ENCODE assay signal across 8 cellular contexts in the genomic region with DNA sequence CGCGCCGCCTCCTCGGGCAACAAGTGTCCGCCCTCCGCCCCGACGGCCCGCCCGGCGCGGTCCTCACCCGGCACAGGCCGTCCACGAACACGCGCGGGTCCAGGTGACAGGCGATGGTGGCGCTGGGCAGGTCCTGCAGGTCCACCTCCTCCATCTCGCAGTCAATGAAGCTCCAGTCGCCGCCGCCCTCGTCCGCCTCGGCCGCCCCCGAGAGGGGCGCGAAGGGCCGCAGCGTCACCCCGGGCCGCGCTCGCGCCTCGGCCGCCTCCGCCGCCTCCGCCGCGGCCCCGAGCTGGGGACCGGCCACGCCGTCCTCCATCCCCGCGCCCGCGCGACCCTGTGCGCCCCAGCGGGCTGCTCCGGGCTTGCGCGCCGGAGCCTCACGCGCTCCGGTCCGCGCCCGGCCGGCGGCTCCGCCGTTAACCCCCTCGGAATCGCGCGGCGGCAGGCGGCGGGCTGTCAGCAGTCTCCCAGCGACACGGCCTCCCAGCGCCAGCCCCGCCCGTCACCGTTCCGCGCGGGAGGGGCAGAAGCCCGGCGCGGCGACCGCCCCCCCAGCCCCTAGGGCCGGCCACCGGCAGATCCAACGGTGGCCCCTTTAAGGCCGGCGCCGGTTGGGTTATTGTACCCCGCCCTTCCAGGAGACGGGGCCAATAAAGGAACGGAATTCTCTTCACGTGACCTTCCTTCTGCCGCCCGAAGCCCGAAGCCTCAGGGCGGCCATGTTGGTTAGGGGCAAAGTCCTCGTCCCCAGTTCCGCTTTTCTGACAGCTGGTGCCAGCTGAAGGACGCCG. TPM values are rescaled to one million over a fixed set of nuclear protein-coding genes. Genes with fewer than 3 reads are reported as not detected.
DNase-seq lines count a peak whose midpoint lies in the region; ATAC-seq and TF ChIP-seq lines count a peak whose summit lies in the region.

Gene RCAN1 (minus strand): TSS at position 421 of the 794 bp plus-strand sequence. CDS start 102 bp downstream, at position 319.

- intact Hi-C loops in heart left ventricle (cut with DNase I), result loop anchor here in 1 of 10 donors (5.0 kb wide), 1 partner anchor 93 kb away; no protein-coding TSS in a partner anchor
- intact Hi-C loops in transverse colon (cut with DNase I; ENCODE audit: low total_unique reads), result no loop called here

- in situ Hi-C loops in GM13977 (cut with MboI; ENCODE audit: low pct_unique_long_range_greater_than_20kb, low sequenced_read_pairs, unreplicated experiment), result loop anchor here (25.0 kb wide), 1 partner anchor 703 kb away; the partner anchor contains the start of gene ATP5PO
- in situ Hi-C loops in transverse colon (cut with MboI; ENCODE audit: low pct_ligation_motif_present in 1 of 4, low pct_unique_long_range_greater_than_20kb in 1 of 4, low sequenced_read_pairs in 3 of 4), result loop anchor here in 3 of 4 donors (25.0 kb wide), 1 partner anchor 703 kb away; the partner anchor contains the start of gene ATP5PO (in 3 of the 3)

- TF ChIP-seq EP300 in transverse colon (IDR thresholded peaks at IDR 0.05; ENCODE audit: low read depth), result no peak

- TF ChIP-seq CTCF in GM13977 (IDR thresholded peaks at IDR 0.05; ENCODE audit: extremely low read depth, insufficient read depth, missing control alignments) (no peak), heart left ventricle (IDR thresholded peaks at IDR 0.05) (no peak), transverse colon (IDR thresholded peaks at IDR 0.05) (no peak)

- DNase-seq in GM13977 (ENCODE audit: low spot score) (peak; percentile 95), NCI-H1436 treated with DMSO at 0.1 percent for 48 hours (lab: John Stamatoyannopoulos, UW) (peak; percentile 79), T-helper 1 cell (peak; percentile 72 to 93 (median 80)), amniotic epithelial cell (ENCODE audit: low read depth) (peak; percentile 88), heart left ventricle (peak; percentile 92 to 95 (median 92)), pons (ENCODE audit: low spot score) (peak; percentile 96), transverse colon (peak; percentile 93)

- ATAC-seq in HG02852 (IDR thresholded peaks at IDR 0.05; ENCODE audit: unreplicated experiment) (peak; percentile 95), heart left ventricle (peak; percentile 98 to 99 (median 98))

- H3K27ac ChIP-seq in heart left ventricle, result peak within 1 kb of the TSS; percentile 78 to 95 (median 89)
- peak within 1 kb of the TSS; percentile 83 to 91 (median 86) for H3K27ac ChIP-seq in transverse colon

- H3K9me3 ChIP-seq in heart left ventricle, result no peaks in the 10 kb centered on the region
- no peaks in the 10 kb centered on the region for H3K9me3 ChIP-seq in transverse colon

- WGBS in heart left ventricle, 4 donors, result 0% methylated on average over 3 to 109 of the region's 109 CpGs
- WGBS in transverse colon (ENCODE audit: low coverage in 1 of 2), 2 donors, result 1% methylated on average over 51 of the region's 109 CpGs; no CpG with 5 or more reads in 1 of the 2 donors

- peak within 1 kb of the TSS; percentile 56 to 99 (median 82) for H3K4me3 ChIP-seq in heart left ventricle
- H3K4me3 ChIP-seq in transverse colon, result peak within 1 kb of the TSS; percentile 59 to 93 (median 70)

- H3K4me1 ChIP-seq in heart left ventricle, result peaks cover 3 to 51% (median 28%) of the 10 kb centered on the region in 12 donors
- peaks cover 0 to 22% (median 15%) of the 10 kb centered on the region in 4 donors for H3K4me1 ChIP-seq in transverse colon

- H3K27me3 ChIP-seq in heart left ventricle, result no peaks in the 10 kb centered on the region
- no peaks in the 10 kb centered on the region for H3K27me3 ChIP-seq in transverse colon

- peak in 1 of 2 donors; percentile 52 for TF ChIP-seq POLR2A in heart left ventricle (IDR thresholded peaks at IDR 0.05)
- TF ChIP-seq POLR2A in transverse colon (IDR thresholded peaks at IDR 0.05), result no peak

- no peaks in the 10 kb centered on the region for H3K36me3 ChIP-seq in heart left ventricle
- H3K36me3 ChIP-seq in transverse colon, result no peaks in the 10 kb centered on the region

RNA-seq across cellular contexts. Expression of gene RCAN1, which starts in this region (rescaled TPM):
- total RNA-seq in heart left ventricle (100 to 1,000 TPM in 1 of 9 donors, 10 to 100 TPM in 8; 33.7 to 102 (median 57.6) TPM), transverse colon (10 to 100 TPM; 39.5 to 68.8 (median 57.8) TPM)
- polyA plus RNA-seq in heart left ventricle, result 10 to 100 TPM; 56.3 to 99.1 TPM

Comparison
In these comparisons a context has a peak if more than half of its experiments do, and no peak if none do; other contexts are left out.
1. Peak in every context shown above with its lines: DNase-seq, ATAC-seq, H3K4me3 ChIP-seq and H3K27ac ChIP-seq.